26 cellular contexts compared by ENCODE assay signal in genomic region chr7:16626388-16626787, GRCh38.
"Had no signal": no experiment of that assay in that cellular context is flagged by ENCODE, and none has a peak within 500 bp of the region (broad histone marks: within the 10 kb centered on the region; RNA-seq: fewer than 3 reads in every experiment).

No MANE protein-coding gene starts in this region.

- H3K27me3 ChIP-seq: colonic mucosa, esophagus squamous epithelium, gastrocnemius medialis, heart right ventricle, left lung had no signal

- H3K4me3 ChIP-seq: colonic mucosa, esophagus squamous epithelium, gastrocnemius medialis, heart right ventricle, left lung, lower lobe of right lung, mucosa of descending colon had no signal

- DNase-seq: colonic mucosa; cortex of kidney; effector CD8-positive, alpha-beta T cell; effector memory CD8-positive, alpha-beta T cell; endodermal cell; erythroblast; esophagus squamous epithelium; foreskin fibroblast; foreskin melanocyte; gastrocnemius medialis; glutamatergic neuron; head of caudate nucleus; heart right ventricle; hippocampal formation; left cardiac atrium; left lung; left ventricle myocardium superior; lower lobe of right lung; mesenchymal stem cell; mucosa of descending colon had no signal

- H3K4me3 Mint-ChIP-seq: dendritic cell treated with granulocyte-macrophage colony-stimulating factor and Interleukin-4, amounts not matched to agents 40 ng/mL and 50 ng/mL, for 4 days; effector memory CD8-positive, alpha-beta T cell; endodermal cell; mesothelial cell of epicardium had no signal

- ATAC-seq: effector memory CD8-positive, alpha-beta T cell; esophagus mucosa; gastrocnemius medialis; heart right ventricle; left cardiac atrium; left lung; left ventricle myocardium superior; lower lobe of right lung; mucosa of descending colon had no signal

- H3K27ac ChIP-seq: colonic mucosa, epithelial cell of prostate, esophagus squamous epithelium, gastrocnemius medialis, heart right ventricle, left lung, lower lobe of right lung had no signal

- H3K4me1 ChIP-seq: colonic mucosa, esophagus squamous epithelium, gastrocnemius medialis, heart right ventricle, left lung had no signal

- H3K9me3 ChIP-seq: colonic mucosa, esophagus squamous epithelium, gastrocnemius medialis, heart right ventricle, left lung, lower lobe of right lung, mucosa of descending colon had no signal

- H3K27ac Mint-ChIP-seq: dendritic cell treated with granulocyte-macrophage colony-stimulating factor and Interleukin-4, amounts not matched to agents 40 ng/mL and 50 ng/mL, for 4 days; effector memory CD8-positive, alpha-beta T cell; endodermal cell; mesothelial cell of epicardium had no signal

- H3K27me3 Mint-ChIP-seq: dendritic cell treated with granulocyte-macrophage colony-stimulating factor and Interleukin-4, amounts not matched to agents 40 ng/mL and 50 ng/mL, for 4 days; effector memory CD8-positive, alpha-beta T cell had no signal

- H3K36me3 ChIP-seq: colonic mucosa had no signal

- H3K9me3 Mint-ChIP-seq: dendritic cell treated with granulocyte-macrophage colony-stimulating factor and Interleukin-4, amounts not matched to agents 40 ng/mL and 50 ng/mL, for 4 days; effector memory CD8-positive, alpha-beta T cell; endodermal cell; mesothelial cell of epicardium had no signal

- FAIRE-seq: endometrium, keratinocyte had no signal

- H3K4me1 Mint-ChIP-seq: mesothelial cell of epicardium had no signal
